20 cellular contexts compared by ENCODE assay signal in the genomic region with DNA sequence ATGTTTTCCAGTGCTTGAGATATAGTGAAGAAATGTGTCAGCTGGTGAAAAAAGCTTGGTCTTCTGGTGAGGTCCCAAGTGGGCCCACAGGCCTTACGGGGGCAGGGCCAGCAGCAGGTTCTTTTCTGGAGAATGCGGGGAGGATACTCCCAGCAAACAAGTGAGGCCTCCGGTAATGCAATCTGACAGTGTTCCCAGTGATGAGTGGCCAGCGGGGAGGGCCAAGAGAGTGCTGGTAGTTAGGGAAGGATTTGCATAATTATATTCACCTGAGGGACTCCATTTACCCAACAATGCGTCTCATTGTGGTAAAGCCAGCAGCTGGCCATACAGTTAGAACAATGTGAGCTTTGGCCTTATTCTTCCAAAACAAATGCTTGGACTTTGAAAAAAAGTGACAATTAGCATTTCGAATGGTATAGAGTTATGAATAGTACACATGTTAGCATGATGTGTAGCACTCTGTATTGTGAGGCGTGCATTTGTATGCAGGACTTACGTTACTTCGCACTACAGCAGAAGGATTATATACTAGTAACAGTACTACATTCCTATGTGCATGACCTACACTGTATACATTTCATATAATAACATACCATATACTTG.
DNase-seq lines count a peak whose midpoint lies in the region; ATAC-seq, FAIRE-seq and TF ChIP-seq lines count a peak whose summit lies in the region.
"Had no signal": no experiment of that assay in that cellular context is flagged by ENCODE, and none has a peak within 500 bp of the region (broad histone marks: within the 10 kb centered on the region; RNA-seq: fewer than 3 reads in every experiment).

No MANE protein-coding gene starts in this region.

- H4K20me1 ChIP-seq in GM12878 (ENCODE audit: control insufficient read depth, insufficient read depth) = no peaks in the 10 kb centered on the region

- no peak overlapping the region for H2AFZ ChIP-seq in GM12878 (ENCODE audit: control insufficient read depth, low read depth, low read length)
- H2AFZ ChIP-seq: PC-9 had no signal

- H3K4me2 ChIP-seq in GM12878 (ENCODE audit: control insufficient read depth, insufficient read depth) = no peak overlapping the region
- no peak overlapping the region for H3K4me2 ChIP-seq in mesendoderm (ENCODE audit: low read length)
- H3K4me2 ChIP-seq: PC-9 had no signal

- CTCF ChIA-PET in GM12878 (lab: Yijun Ruan, JAX) = interaction anchor here (1.4 kb wide), 1 partner anchor 14 kb away, joined by 4 read pairs; no protein-coding TSS in a partner anchor

- 90% methylated on average over 9 of the region's 9 CpGs for WGBS in GM12878 (ENCODE audit: insufficient coverage, insufficient replicate concordance, low lambda C conversion rate, missing lambda C conversion rate)
- no CpG with 5 or more reads among the region's 9 CpGs for WGBS in mesendoderm (ENCODE audit: extremely low coverage, insufficient coverage, low lambda C conversion rate)

- no peak overlapping the region for H3K56ac ChIP-seq in mesendoderm (ENCODE audit: low read length)

- H3K9ac ChIP-seq in GM12878 (ENCODE audit: control insufficient read depth, insufficient read depth, low read length) (no peak overlapping the region), mesendoderm (ENCODE audit: low read length) (no peak overlapping the region)

- H3K4ac ChIP-seq in mesendoderm (ENCODE audit: low read depth, low read length) = no peak overlapping the region

- no peak overlapping the region for H2BK15ac ChIP-seq in mesendoderm (replicated peaks; ENCODE audit: low read depth)

- H3K23ac ChIP-seq in mesendoderm (ENCODE audit: low read length) = no peak overlapping the region

- TF ChIP-seq RAD21 in GM12878 (IDR thresholded peaks at IDR 0.05; ENCODE audit: insufficient read depth, low read depth, low read length) = no peak

- TF ChIP-seq EP300 in GM12878 (IDR thresholded peaks at IDR 0.05; ENCODE audit: borderline replicate concordance in 1 of 2, control insufficient read depth in 1 of 2, low read depth in 2 of 2, low read length in 2 of 2) = no peak

- POLR2A ChIA-PET in GM12878 (lab: Charles Lee) = no interaction called here

- no peaks in the 10 kb centered on the region for H3K9me3 ChIP-seq in GM12878 (replicated peaks; ENCODE audit: control insufficient read depth, insufficient read depth, low read length)
- H3K9me3 ChIP-seq: BE2C, tibial nerve had no signal

- in situ Hi-C loops in GM12878 (cut with MboI) = no loop called here

- RAD21 ChIA-PET in GM12878 (lab: Charles Lee; ENCODE audit: unreplicated experiment) = no interaction called here

- H3K79me1 ChIP-seq in mesendoderm (ENCODE audit: low read length) = no peaks in the 10 kb centered on the region

- TF ChIP-seq CTCF in GM12878 (IDR thresholded peaks at IDR 0.05 in 2 of 3, conservative IDR thresholded peaks at IDR 0.05 in 1 of 3; ENCODE audit: control insufficient read depth in 2 of 3, extremely low read depth in 1 of 3, insufficient read depth in 1 of 3, low read depth in 3 of 3, low read length in 3 of 3) = no peak

- H3K36me3 ChIP-seq in GM12878 (ENCODE audit: control insufficient read depth in 2 of 2, insufficient read depth in 2 of 2, low read length in 1 of 2) = no peaks in the 10 kb centered on the region
- H3K36me3 ChIP-seq in mesendoderm (ENCODE audit: control insufficient read depth, insufficient read depth, low read length) = no peaks in the 10 kb centered on the region
- H3K36me3 ChIP-seq: BE2C, tibial nerve had no signal

- no peaks in the 10 kb centered on the region; the same call in 1 of the 2 replicates for H3K4me1 ChIP-seq in GM12878 (ENCODE audit: control insufficient read depth, insufficient read depth, low read length)
- H3K4me1 ChIP-seq in mesendoderm (ENCODE audit: control insufficient read depth, low read depth, low read length) = no peaks in the 10 kb centered on the region
- H3K4me1 ChIP-seq: BE2C, tibial nerve had no signal

- no peak overlapping the region for H2BK120ac ChIP-seq in mesendoderm (ENCODE audit: low read depth, low read length)

- H3K79me2 ChIP-seq in GM12878 (ENCODE audit: control insufficient read depth, insufficient read depth, low read length) = no peaks in the 10 kb centered on the region
- no peaks in the 10 kb centered on the region for H3K79me2 ChIP-seq in mesendoderm (ENCODE audit: control insufficient read depth, insufficient read depth, low read length)

- no peak overlapping the region for H3K18ac ChIP-seq in mesendoderm (ENCODE audit: low read length)

- H4K5ac ChIP-seq in mesendoderm (ENCODE audit: low read length) = no peak overlapping the region

- no peak overlapping the region for H3K4me3 ChIP-seq in GM12878
- no peak overlapping the region for H3K4me3 ChIP-seq in mesendoderm (ENCODE audit: low read length)
- H3K4me3 ChIP-seq: PC-9, tibial nerve had no signal

- SMC1A ChIA-PET in GM12878 (lab: Charles Lee; ENCODE audit: uncharacterized antibody, unreplicated experiment) = interaction anchor here (1.8 kb wide), 1 partner anchor 72 kb away, joined by 5 read pairs; no protein-coding TSS in a partner anchor

- H2AK5ac ChIP-seq in mesendoderm (ENCODE audit: low read length) = no peak overlapping the region

- H4K8ac ChIP-seq in mesendoderm (ENCODE audit: low read depth, low read length) = no peak overlapping the region

- ATAC-seq in GM12878 = no peak
- ATAC-seq: left ventricle myocardium superior, right cardiac atrium had no signal

- intact Hi-C loops in GM12878 (cut with micrococcal nuclease; ENCODE audit: unreplicated experiment) = no loop called here

- peak; percentile 65 for DNase-seq in DMS53 treated with DMSO at 0.1 percent for 48 hours (lab: John Stamatoyannopoulos, UW; ENCODE audit: unreplicated experiment)
- peak; percentile 60 for DNase-seq in NCI-H1436 (lab: John Stamatoyannopoulos, UW)
- no peak for DNase-seq in GM12878 (ENCODE audit: low read depth, low spot score)
- DNase-seq in mesendoderm = peak; percentile 33
- no peak for DNase-seq in cerebellar nuclear complex (lab: John Stamatoyannopoulos, UW)
- no peak for DNase-seq in NCI-H446 (lab: John Stamatoyannopoulos, UW)
- no peak for DNase-seq in DMS 273 (lab: John Stamatoyannopoulos, UW; ENCODE audit: unreplicated experiment)
- no peak for DNase-seq in NCI-H128 (lab: John Stamatoyannopoulos, UW; ENCODE audit: unreplicated experiment)
- DNase-seq: activated CD4-positive, CD25-positive, alpha-beta regulatory T cell; activated naive CD8-positive, alpha-beta T cell treated with anti-CD3 and anti-CD28 coated beads for 36 hours; activated T-cell treated with anti-CD3 and anti-CD28 coated beads for 4 hours; BE2C; glutamatergic neuron; left ventricle myocardium superior; PC-9; right cardiac atrium; stimulated activated CD4-positive, alpha-beta T cell treated with anti-CD3 and anti-CD28 coated beads, Interleukin-4, amount 100 ng/mL, for 1 hour; SW 1271 had no signal

- no peaks in the 10 kb centered on the region for H3K27me3 ChIP-seq in GM12878 (replicated peaks in 1 of 2; ENCODE audit: control insufficient read depth in 2 of 2, insufficient read depth in 2 of 2, low read length in 1 of 2)
- H3K27me3 ChIP-seq in mesendoderm (ENCODE audit: insufficient read depth, low read length, poor library complexity) = no peaks in the 10 kb centered on the region
- H3K27me3 ChIP-seq: BE2C, tibial nerve had no signal

- H2BK5ac ChIP-seq in mesendoderm (ENCODE audit: low read length) = no peak overlapping the region

- FAIRE-seq in GM12878 (lab: Jason Lieb, UNC) = peak; percentile 7

- no peak for TF ChIP-seq POLR2A in GM12878 (IDR thresholded peaks at IDR 0.05; ENCODE audit: low read depth, low read length)

- H3K27ac ChIP-seq in GM12878 (ENCODE audit: control insufficient read depth, insufficient read depth) = no peak overlapping the region
- no peak overlapping the region for H3K27ac ChIP-seq in mesendoderm (ENCODE audit: low read depth, low read length)
- H3K27ac ChIP-seq: epithelial cell of prostate, PC-9, tibial nerve had no signal

- BruUV-seq in GM12878 (replicated peaks; lab: Mats Ljungman, UMichigan) = no TSS peak

TF ChIP-seq in GM12878, 131 proteins besides CTCF, POLR2A, EP300 and RAD21 (continues in another document):
- TF ChIP-seq, protein P1, sequence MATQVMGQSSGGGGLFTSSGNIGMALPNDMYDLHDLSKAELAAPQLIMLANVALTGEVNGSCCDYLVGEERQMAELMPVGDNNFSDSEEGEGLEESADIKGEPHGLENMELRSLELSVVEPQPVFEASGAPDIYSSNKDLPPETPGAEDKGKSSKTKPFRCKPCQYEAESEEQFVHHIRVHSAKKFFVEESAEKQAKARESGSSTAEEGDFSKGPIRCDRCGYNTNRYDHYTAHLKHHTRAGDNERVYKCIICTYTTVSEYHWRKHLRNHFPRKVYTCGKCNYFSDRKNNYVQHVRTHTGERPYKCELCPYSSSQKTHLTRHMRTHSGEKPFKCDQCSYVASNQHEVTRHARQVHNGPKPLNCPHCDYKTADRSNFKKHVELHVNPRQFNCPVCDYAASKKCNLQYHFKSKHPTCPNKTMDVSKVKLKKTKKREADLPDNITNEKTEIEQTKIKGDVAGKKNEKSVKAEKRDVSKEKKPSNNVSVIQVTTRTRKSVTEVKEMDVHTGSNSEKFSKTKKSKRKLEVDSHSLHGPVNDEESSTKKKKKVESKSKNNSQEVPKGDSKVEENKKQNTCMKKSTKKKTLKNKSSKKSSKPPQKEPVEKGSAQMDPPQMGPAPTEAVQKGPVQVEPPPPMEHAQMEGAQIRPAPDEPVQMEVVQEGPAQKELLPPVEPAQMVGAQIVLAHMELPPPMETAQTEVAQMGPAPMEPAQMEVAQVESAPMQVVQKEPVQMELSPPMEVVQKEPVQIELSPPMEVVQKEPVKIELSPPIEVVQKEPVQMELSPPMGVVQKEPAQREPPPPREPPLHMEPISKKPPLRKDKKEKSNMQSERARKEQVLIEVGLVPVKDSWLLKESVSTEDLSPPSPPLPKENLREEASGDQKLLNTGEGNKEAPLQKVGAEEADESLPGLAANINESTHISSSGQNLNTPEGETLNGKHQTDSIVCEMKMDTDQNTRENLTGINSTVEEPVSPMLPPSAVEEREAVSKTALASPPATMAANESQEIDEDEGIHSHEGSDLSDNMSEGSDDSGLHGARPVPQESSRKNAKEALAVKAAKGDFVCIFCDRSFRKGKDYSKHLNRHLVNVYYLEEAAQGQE (IDR thresholded peaks at IDR 0.05; ENCODE audit: low read depth, low read length) = no peak
- TF ChIP-seq ZNF622 (IDR thresholded peaks at IDR 0.05) (no peak), CHD1 (IDR thresholded peaks at IDR 0.05; ENCODE audit: low read depth, low read length) (no peak), EZH2 (IDR thresholded peaks at IDR 0.05; ENCODE audit: borderline replicate concordance, control insufficient read depth, low read depth, low read length) (no peak)
- TF ChIP-seq, protein P2, sequence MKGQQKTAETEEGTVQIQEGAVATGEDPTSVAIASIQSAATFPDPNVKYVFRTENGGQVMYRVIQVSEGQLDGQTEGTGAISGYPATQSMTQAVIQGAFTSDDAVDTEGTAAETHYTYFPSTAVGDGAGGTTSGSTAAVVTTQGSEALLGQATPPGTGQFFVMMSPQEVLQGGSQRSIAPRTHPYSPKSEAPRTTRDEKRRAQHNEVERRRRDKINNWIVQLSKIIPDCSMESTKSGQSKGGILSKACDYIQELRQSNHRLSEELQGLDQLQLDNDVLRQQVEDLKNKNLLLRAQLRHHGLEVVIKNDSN (IDR thresholded peaks at IDR 0.05; ENCODE audit: borderline replicate concordance, extremely low read length, insufficient read depth, low read depth, low read length) = no peak

Comparison
In these comparisons a context has a peak if more than half of its experiments do, and no peak if none do; other contexts are left out.
1. DNase-seq: peak in DMS53 treated with DMSO at 0.1 percent for 48 hours (single experiment), NCI-H1436 (single experiment) and mesendoderm (single experiment); none in GM12878 (single experiment), cerebellar nuclear complex (0 of 2), NCI-H446 (0 of 2), DMS 273 (single experiment) and NCI-H128 (single experiment).